9 cellular contexts compared by ENCODE assay signal in genomic region chr7:92767427-92767826, GRCh38.
DNase-seq lines count a peak whose midpoint lies in the region; ATAC-seq and TF ChIP-seq lines count a peak whose summit lies in the region.
"Had no signal": no experiment of that assay in that cellular context is flagged by ENCODE, and none has a peak within 500 bp of the region (broad histone marks: within the 10 kb centered on the region; RNA-seq: fewer than 3 reads in every experiment).

No MANE protein-coding gene starts in this region.

- no peaks in the 10 kb centered on the region for H3K27me3 Mint-ChIP-seq in activated CD4-positive, alpha-beta T cell treated with anti-CD3 and anti-CD28 coated beads, Interleukin-2, amount 10 ng/mL, durations not matched to agents 24 days and 14 days
- no peaks in the 10 kb centered on the region for H3K27me3 Mint-ChIP-seq in CD4-positive, alpha-beta T cell

- no peak overlapping the region for H3K4me3 ChIP-seq in MM.1S (ENCODE audit: low read length)
- peak overlapping the region in 2 of 59 donors; percentile 3 to 28 for H3K4me3 ChIP-seq in dorsolateral prefrontal cortex
- no peak overlapping the region for H3K4me3 ChIP-seq in rectal smooth muscle tissue (ENCODE audit: low read length)

- peak overlapping the region; percentile 63 for H3K4me3 Mint-ChIP-seq in activated CD4-positive, alpha-beta T cell treated with anti-CD3 and anti-CD28 coated beads, Interleukin-2, amount 10 ng/mL, durations not matched to agents 24 days and 14 days
- H3K4me3 Mint-ChIP-seq in CD4-positive, alpha-beta T cell: no peak overlapping the region

- H3F3A ChIP-seq in MM.1S (ENCODE audit: insufficient read depth, low read length): peaks cover 21% of the 10 kb centered on the region

- POLR2A ChIA-PET in CD4-positive, alpha-beta T cell (lab: Charles Lee): interaction anchor here (0.7 kb wide), 1 partner anchor 547 kb away, joined by 3 read pairs; no protein-coding TSS in a partner anchor

- H3K27ac ChIP-seq in MM.1S (ENCODE audit: low read length) (no peak overlapping the region; the same call in 1 of the 2 replicates), dorsolateral prefrontal cortex (peak overlapping the region in 53 of 59 donors; percentile 14 to 86 (median 76)), rectal smooth muscle tissue (ENCODE audit: low read depth, low read length) (peak overlapping the region; percentile 58)
- H3K27ac ChIP-seq in CD4-positive, alpha-beta T cell (ENCODE audit: low read depth, low read length): no peak overlapping the region

- H3K27ac Mint-ChIP-seq in activated CD4-positive, alpha-beta T cell treated with anti-CD3 and anti-CD28 coated beads, Interleukin-2, amount 10 ng/mL, durations not matched to agents 24 days and 14 days: peak overlapping the region; percentile 94
- no peak overlapping the region for H3K27ac Mint-ChIP-seq in CD4-positive, alpha-beta T cell

- no peaks in the 10 kb centered on the region for H4K20me1 ChIP-seq in MM.1S (ENCODE audit: insufficient read depth, low read length)

- peaks cover 95% of the 10 kb centered on the region for H3K79me2 ChIP-seq in MM.1S (ENCODE audit: low read length)

- peaks cover 49% of the 10 kb centered on the region for H3K36me3 Mint-ChIP-seq in activated CD4-positive, alpha-beta T cell treated with anti-CD3 and anti-CD28 coated beads, Interleukin-2, amount 10 ng/mL, durations not matched to agents 24 days and 14 days (ENCODE audit: low read depth)
- peaks cover 4% of the 10 kb centered on the region for H3K36me3 Mint-ChIP-seq in CD4-positive, alpha-beta T cell (ENCODE audit: low read depth)

- H3K9me2 ChIP-seq in MM.1S (replicated peaks; ENCODE audit: insufficient read depth, low read length): no peaks in the 10 kb centered on the region

- TF ChIP-seq CTCF in MM.1S (IDR thresholded peaks at IDR 0.05; ENCODE audit: low read length) (no peak), dorsolateral prefrontal cortex (IDR thresholded peaks at IDR 0.05 in 54 of 56, conservative IDR thresholded peaks at IDR 0.05 in 2 of 56; ENCODE audit: low read depth in 1 of 56, partially characterized antibody in 56 of 56) (no peak)
- no peak for TF ChIP-seq CTCF in CD4-positive, alpha-beta T cell (IDR thresholded peaks at IDR 0.05)

- no peaks in the 10 kb centered on the region for H3K9me3 Mint-ChIP-seq in activated CD4-positive, alpha-beta T cell treated with anti-CD3 and anti-CD28 coated beads, Interleukin-2, amount 10 ng/mL, durations not matched to agents 24 days and 14 days
- H3K9me3 Mint-ChIP-seq in CD4-positive, alpha-beta T cell: no peaks in the 10 kb centered on the region

- H3K36me3 ChIP-seq in MM.1S (replicated peaks; ENCODE audit: insufficient read depth, low read length) (no peaks in the 10 kb centered on the region; the same call in 1 of the 2 replicates), rectal smooth muscle tissue (ENCODE audit: control insufficient read depth, insufficient read depth, low read length) (no peaks in the 10 kb centered on the region)

- no peak for DNase-seq in activated CD4-positive, alpha-beta T cell treated with anti-CD3 and anti-CD28 coated beads, Interleukin-2, amount 10 ng/mL, durations not matched to agents 24 days and 14 days
- no peak for DNase-seq in activated CD4-positive, alpha-beta T cell treated with anti-CD3 and anti-CD28 coated beads, Interleukin-2, amount 50 U/mL, for 48 hours
- DNase-seq in MM.1S (no peak), dorsolateral prefrontal cortex (no peak), hypothalamus (lab: John Stamatoyannopoulos, UW) (no peak), NCI-H526 treated with DMSO at 0.1 percent for 48 hours (lab: John Stamatoyannopoulos, UW) (no peak)
- DNase-seq in CD4-positive, alpha-beta T cell: no peak
- DNase-seq: effector memory CD4-positive, alpha-beta T cell had no signal

- H3K27me3 ChIP-seq in MM.1S (replicated peaks; ENCODE audit: insufficient read depth, low read length) (no peaks in the 10 kb centered on the region), dorsolateral prefrontal cortex (no peaks in the 10 kb centered on the region), rectal smooth muscle tissue (ENCODE audit: control insufficient read depth, insufficient read depth, low read length) (no peaks in the 10 kb centered on the region)
- no peaks in the 10 kb centered on the region for H3K27me3 ChIP-seq in CD4-positive, alpha-beta T cell (ENCODE audit: control insufficient read depth, insufficient read depth, low read length)

- H3K9me3 ChIP-seq in MM.1S (replicated peaks; ENCODE audit: insufficient read depth, low read length): no peaks in the 10 kb centered on the region
- H3K9me3 ChIP-seq in CD4-positive, alpha-beta T cell (ENCODE audit: control insufficient read depth, low read length): no peaks in the 10 kb centered on the region

- H3K4me1 Mint-ChIP-seq in activated CD4-positive, alpha-beta T cell treated with anti-CD3 and anti-CD28 coated beads, Interleukin-2, amount 10 ng/mL, durations not matched to agents 24 days and 14 days: peaks cover 55% of the 10 kb centered on the region
- peaks cover 5% of the 10 kb centered on the region for H3K4me1 Mint-ChIP-seq in CD4-positive, alpha-beta T cell (ENCODE audit: low read depth)

- ATAC-seq in CD4-positive, alpha-beta T cell (ENCODE audit: poor library complexity): no peak

- 0 out of 2 replicates have a peak overlapping the region, but pooled peaks have one; percentile 52 for H3K4me2 ChIP-seq in MM.1S (ENCODE audit: low read depth, low read length)

- H3K4me1 ChIP-seq in MM.1S (ENCODE audit: low read length): peaks cover 44% of the 10 kb centered on the region
- peaks cover 27% of the 10 kb centered on the region for H3K4me1 ChIP-seq in rectal smooth muscle tissue (ENCODE audit: control insufficient read depth, insufficient read depth, low read length)

- H2AFZ ChIP-seq in MM.1S (ENCODE audit: low read length): no peak overlapping the region

- CTCF ChIA-PET in CD4-positive, alpha-beta T cell (lab: Charles Lee): interaction anchor here (0.5 to 1.1 kb wide), 3 partner anchors 29 to 65 kb away, joined by 3 to 4 read pairs (median 3); no protein-coding TSS in a partner anchor

- intact Hi-C loops in activated CD4-positive, alpha-beta T cell treated with anti-CD3 and anti-CD28 coated beads, Interleukin-2, amount 10 ng/mL, durations not matched to agents 24 days and 14 days (cut with micrococcal nuclease): loop anchor here (5.0 kb wide), 1 partner anchor 135 kb away; no protein-coding TSS in a partner anchor
- intact Hi-C loops in dorsolateral prefrontal cortex (cut with DNase I): loop anchor here (5.0 to 10.0 kb wide), 3 partner anchors 53 to 70 kb away; no protein-coding TSS in a partner anchor
- intact Hi-C loops in CD4-positive, alpha-beta T cell (cut with DNase I, micrococcal nuclease): no loop called here

- H3K9ac ChIP-seq in MM.1S (ENCODE audit: low read length) (no peak overlapping the region), rectal smooth muscle tissue (ENCODE audit: low read length) (no peak overlapping the region)

Comparison
In these comparisons a context has a peak if more than half of its experiments do, and no peak if none do; other contexts are left out.
1. H3K27ac ChIP-seq: peak in dorsolateral prefrontal cortex (53 of 59) and rectal smooth muscle tissue (single experiment); none in MM.1S (single experiment) and CD4-positive, alpha-beta T cell (single experiment).
2. intact Hi-C loops: an anchor here in activated CD4-positive, alpha-beta T cell treated with anti-CD3 and anti-CD28 coated beads, Interleukin-2, amount 10 ng/mL, durations not matched to agents 24 days and 14 days (5.0 kb wide) and dorsolateral prefrontal cortex (5.0 to 10.0 kb wide); none called in CD4-positive, alpha-beta T cell.